Comparison of ENCODE assay signal across 17 cellular contexts in genomic region chr4:107616838-107617389, GRCh38.
A peak's percentile ranks its signal among the peaks of the same experiment; 100 is the strongest.
DNase-seq lines count a peak whose midpoint lies in the region; ATAC-seq, FAIRE-seq and TF ChIP-seq lines count a peak whose summit lies in the region.
"Had no signal": no experiment of that assay in that cellular context is flagged by ENCODE, and none has a peak within 500 bp of the region (broad histone marks: within the 10 kb centered on the region; RNA-seq: fewer than 3 reads in every experiment).

No MANE protein-coding gene starts in this region.

- H3K9ac ChIP-seq in HepG2 (ENCODE audit: insufficient read depth, low read depth, low read length), result no peak overlapping the region
- H3K9ac ChIP-seq: SK-N-SH had no signal

- H2AFZ ChIP-seq in HepG2 (ENCODE audit: low read length), result no peak overlapping the region
- H2AFZ ChIP-seq: PC-9 had no signal

- no peak overlapping the region for H3K4me3 ChIP-seq in HepG2 (replicated peaks in 1 of 3; ENCODE audit: insufficient read depth in 1 of 3, low read depth in 2 of 3, low read length in 3 of 3)
- no peak overlapping the region for H3K4me3 ChIP-seq in right lobe of liver
- no peak overlapping the region for H3K4me3 ChIP-seq in tibial nerve
- H3K4me3 ChIP-seq: A549, PC-9 had no signal

- TF ChIP-seq RAD21 in HepG2 (CRISPR knock-in tag; IDR thresholded peaks at IDR 0.05), result no peak

- CTCF ChIA-PET in HepG2 (lab: Yijun Ruan, JAX; ENCODE audit: low intra/inter-chr PET ratio, low total read pairs), result no interaction called here

- H3K79me2 ChIP-seq in HepG2 (ENCODE audit: insufficient read depth, low read length), result no peaks in the 10 kb centered on the region

- BruUV-seq in HepG2 (replicated peaks; lab: Mats Ljungman, UMichigan), result no TSS peak

- intact Hi-C loops in HepG2 (cut with micrococcal nuclease; ENCODE audit: unreplicated experiment) (no loop called here), right lobe of liver (cut with DNase I) (no loop called here)

- ATAC-seq in HepG2 (no peak), right lobe of liver (no peak), HG03520 (IDR thresholded peaks at IDR 0.05; ENCODE audit: unreplicated experiment) (no peak)
- ATAC-seq: A549, Right ventricle myocardium inferior had no signal

- H4K20me1 ChIP-seq in HepG2 (ENCODE audit: insufficient read depth, low read length), result no peaks in the 10 kb centered on the region

- WGBS in HepG2 (ENCODE audit: low lambda C conversion rate), result 86% methylated on average over 3 of the region's 3 CpGs
- 89% methylated on average over 2 of the region's 3 CpGs for WGBS in right lobe of liver (ENCODE audit: insufficient coverage, low coverage, low lambda C conversion rate, missing lambda C conversion rate)
- 87 to 97% methylated on average over 3 of the region's 3 CpGs for WGBS in tibial nerve, 2 donors

- peak; percentile 16 for DNase-seq in HepG2 (ENCODE audit: low spot score)
- no peak for DNase-seq in right lobe of liver
- DNase-seq in RCC 7860 (ENCODE audit: low spot score), result peak; percentile 30
- DNase-seq in iris pigment epithelial cell (ENCODE audit: low read depth), result peak; percentile 49
- DNase-seq in NCI-H187 (lab: John Stamatoyannopoulos, UW), result no peak
- DNase-seq in tibial nerve (ENCODE audit: low spot score in 2 of 2), result no peak
- DNase-seq: Calu3, Kasumi-1, MV-4-11, NCI-H146, NCI-H345, PC-9, SK-N-SH had no signal

- FAIRE-seq in HepG2 (lab: Jason Lieb, UNC) (no peak), RCC 7860 (lab: Jason Lieb, UNC) (no peak)
- FAIRE-seq: A549, H1 had no signal

- TF ChIP-seq POLR2A in HepG2 (IDR thresholded peaks at IDR 0.05; ENCODE audit: insufficient read depth in 1 of 2, low read depth in 2 of 2, low read length in 2 of 2) (no peak), right lobe of liver (IDR thresholded peaks at IDR 0.05) (no peak), tibial nerve (IDR thresholded peaks at IDR 0.05) (no peak)

- TF ChIP-seq EP300 in HepG2 (IDR thresholded peaks at IDR 0.05; ENCODE audit: low read depth in 2 of 2, low read length in 2 of 2) (no peak), HepG2 (CRISPR knock-in tag; IDR thresholded peaks at IDR 0.05; ENCODE audit: borderline replicate concordance) (no peak), tibial nerve (IDR thresholded peaks at IDR 0.05) (no peak)

- no peaks in the 10 kb centered on the region for H3K9me3 ChIP-seq in HepG2 (ENCODE audit: low read length)
- no peaks in the 10 kb centered on the region for H3K9me3 ChIP-seq in right lobe of liver
- H3K9me3 ChIP-seq in tibial nerve, result no peaks in the 10 kb centered on the region
- H3K9me3 ChIP-seq: A549, SK-N-SH had no signal

- no peak overlapping the region for H3K27ac ChIP-seq in HepG2 (ENCODE audit: extremely low read length, insufficient read depth, low read length)
- no peak overlapping the region for H3K27ac ChIP-seq in right lobe of liver
- H3K27ac ChIP-seq in tibial nerve, result no peak overlapping the region
- H3K27ac ChIP-seq: A549, PC-9 had no signal

- in situ Hi-C loops in HepG2 (cut with HindIII; ENCODE audit: extremely low pct_ligation_motif_present, low pct_unique_long_range_greater_than_20kb), result no loop called here

- no peak overlapping the region for H3K4me2 ChIP-seq in HepG2 (ENCODE audit: low read depth, low read length)
- H3K4me2 ChIP-seq: A549, PC-9, SK-N-SH had no signal

- H3K36me3 ChIP-seq in HepG2 (replicated peaks in 1 of 2; ENCODE audit: control insufficient read depth in 1 of 2, insufficient read depth in 2 of 2, low read length in 2 of 2) (peaks cover 3 to 4% of the 10 kb centered on the region in 2 experiments; a peak in 4 of 5 replicates), right lobe of liver (no peaks in the 10 kb centered on the region), tibial nerve (peaks cover 0 to 23% (median 8%) of the 10 kb centered on the region in 3 donors)

- TF ChIP-seq CTCF in HepG2 (CRISPR knock-in tag; IDR thresholded peaks at IDR 0.05), result no peak
- no peak for TF ChIP-seq CTCF in right lobe of liver (IDR thresholded peaks at IDR 0.05)
- TF ChIP-seq CTCF in tibial nerve (IDR thresholded peaks at IDR 0.05), result no peak

- H3K27me3 ChIP-seq in HepG2 (ENCODE audit: control insufficient read depth in 1 of 2, insufficient read depth in 2 of 2, low read length in 2 of 2) (no peaks in the 10 kb centered on the region), right lobe of liver (no peaks in the 10 kb centered on the region), tibial nerve (no peaks in the 10 kb centered on the region)

- H3K4me1 ChIP-seq in HepG2 (ENCODE audit: insufficient read depth, low read length), result peaks cover 10% of the 10 kb centered on the region
- no peaks in the 10 kb centered on the region for H3K4me1 ChIP-seq in right lobe of liver
- H3K4me1 ChIP-seq in tibial nerve, result peaks cover 0 to 18% (median 0%) of the 10 kb centered on the region in 4 donors
- H3K4me1 ChIP-seq: A549 had no signal

- POLR2A ChIA-PET in HepG2 (lab: Yijun Ruan, JAX), result no interaction called here

TF ChIP-seq in HepG2, 621 proteins besides CTCF, POLR2A, EP300 and RAD21:
- TF ChIP-seq ZNF501 (CRISPR knock-in tag; IDR thresholded peaks at IDR 0.05) (no peak), TSC22D2 (CRISPR knock-in tag; IDR thresholded peaks at IDR 0.05; ENCODE audit: borderline replicate concordance) (no peak), SMC3 (IDR thresholded peaks at IDR 0.05; ENCODE audit: low read length) (no peak), HMG20A (CRISPR knock-in tag; IDR thresholded peaks at IDR 0.05; ENCODE audit: borderline replicate concordance) (no peak), TAF1 (CRISPR knock-in tag; IDR thresholded peaks at IDR 0.05) (no peak), YY1 (IDR thresholded peaks at IDR 0.05; ENCODE audit: insufficient read depth, insufficient replicate concordance, low read depth, low read length) (no peak), ESRRA (CRISPR knock-in tag; IDR thresholded peaks at IDR 0.05; ENCODE audit: low read depth) (no peak), STAG1 (CRISPR knock-in tag; IDR thresholded peaks at IDR 0.05) (no peak), ZNF263 (CRISPR knock-in tag; IDR thresholded peaks at IDR 0.05) (no peak), RFX3 (CRISPR knock-in tag; IDR thresholded peaks at IDR 0.05) (no peak), ZNF580 (CRISPR knock-in tag; IDR thresholded peaks at IDR 0.05; ENCODE audit: borderline replicate concordance, low read depth) (no peak)

Comparison
In these comparisons a context has a peak if more than half of its experiments do, and no peak if none do; other contexts are left out.
1. DNase-seq: peak in HepG2 (single experiment), RCC 7860 (single experiment) and iris pigment epithelial cell (single experiment); none in right lobe of liver (0 of 3), NCI-H187 (0 of 2) and tibial nerve (0 of 2).